In genomic region chr3:11088066-11088465, GRCh38 we compare ENCODE assay signal across 22 cellular contexts.
DNase-seq lines count a peak whose midpoint lies in the region; ATAC-seq, FAIRE-seq and TF ChIP-seq lines count a peak whose summit lies in the region.
"Had no signal": no experiment of that assay in that cellular context is flagged by ENCODE, and none has a peak within 500 bp of the region (broad histone marks: within the 10 kb centered on the region; RNA-seq: fewer than 3 reads in every experiment).

No MANE protein-coding gene starts in this region.

- H3K9ac ChIP-seq in HCT116 (ENCODE audit: low read length): no peak overlapping the region

- H3K9me3 ChIP-seq in HCT116 (ENCODE audit: control insufficient read depth in 1 of 2, insufficient read depth in 1 of 2, low read depth in 1 of 2, low read length in 2 of 2): no peaks in the 10 kb centered on the region; a peak in 1 of 4 replicates
- no peaks in the 10 kb centered on the region for H3K9me3 ChIP-seq in osteoblast (ENCODE audit: low read depth, low read length)
- no peaks in the 10 kb centered on the region for H3K9me3 ChIP-seq in body of pancreas
- H3K9me3 ChIP-seq: A549 had no signal

- TF ChIP-seq POLR2A in HCT116 (IDR thresholded peaks at IDR 0.05; ENCODE audit: borderline replicate concordance, extremely low read depth, insufficient read depth, insufficient read length) (no peak), body of pancreas (IDR thresholded peaks at IDR 0.05) (no peak)

- 73 to 79% methylated on average over 4 of the region's 4 CpGs for WGBS in body of pancreas, 2 donors

- H4K20me1 ChIP-seq in HCT116 (ENCODE audit: insufficient read depth) (no peaks in the 10 kb centered on the region), osteoblast (ENCODE audit: insufficient read depth, low read length) (no peaks in the 10 kb centered on the region)

- RAD21 ChIA-PET in HCT116 (lab: Charles Lee; ENCODE audit: low non-redundant PET in 1 of 2, low total read pairs in 2 of 2, uncharacterized antibody in 2 of 2, unreplicated experiment in 2 of 2): no interaction called here

- CTCF ChIA-PET in HCT116 (lab: Charles Lee): no interaction called here

- DNase-seq in HCT116 (ENCODE audit: low read depth, low spot score): no peak
- no peak for DNase-seq in bronchial epithelial cell (ENCODE audit: low read depth)
- DNase-seq in dermis microvascular lymphatic vessel endothelial cell (ENCODE audit: low read depth in 2 of 2): peak; percentile 36 to 44
- no peak for DNase-seq in osteoblast (ENCODE audit: insufficient read length, low spot score, missing footprints)
- no peak for DNase-seq in body of pancreas
- DNase-seq: 8988T; C1 segment of cervical spinal cord; Calu3; CD4-positive, alpha-beta memory T cell; COR-L47; DMS53; DMS79 treated with DMSO at 0.1 percent for 48 hours; GF-D8; H9; HFFc6 had no signal

- TF ChIP-seq CTCF in HCT116 (IDR thresholded peaks at IDR 0.05 in 2 of 3, conservative IDR thresholded peaks at IDR 0.05 in 1 of 3; ENCODE audit: borderline replicate concordance in 1 of 3, insufficient read depth in 1 of 3, low read depth in 2 of 3, low read length in 2 of 3): no peak
- no peak for TF ChIP-seq CTCF in bronchial epithelial cell (IDR thresholded peaks at IDR 0.05; ENCODE audit: insufficient read depth, low read length, severe bottlenecking)
- TF ChIP-seq CTCF in osteoblast (IDR thresholded peaks at IDR 0.05; ENCODE audit: extremely low read depth, low read depth, low read length): no peak
- TF ChIP-seq CTCF in body of pancreas (IDR thresholded peaks at IDR 0.05): no peak

- ATAC-seq in HCT116: no peak
- ATAC-seq in HG02798 (IDR thresholded peaks at IDR 0.05; ENCODE audit: poor library complexity, unreplicated experiment): no peak
- no peak for ATAC-seq in body of pancreas
- no peak for ATAC-seq in GM18861 (IDR thresholded peaks at IDR 0.05; ENCODE audit: unreplicated experiment)
- no peak for ATAC-seq in HG02623 (IDR thresholded peaks at IDR 0.05; ENCODE audit: unreplicated experiment)
- ATAC-seq: A549, GM23338 had no signal

- no peaks in the 10 kb centered on the region for H3K79me2 ChIP-seq in HCT116 (ENCODE audit: insufficient read depth, low read length)
- H3K79me2 ChIP-seq in osteoblast (ENCODE audit: insufficient read depth, low read length): no peaks in the 10 kb centered on the region

- POLR2A ChIA-PET in HCT116 (lab: Charles Lee): no interaction called here

- peak; percentile 47 for FAIRE-seq in bronchial epithelial cell (lab: Jason Lieb, UNC)
- FAIRE-seq: A549, GM12891, GM19239 had no signal

- H3K27ac ChIP-seq in HCT116 (ENCODE audit: low read depth, low read length): no peak overlapping the region
- no peak overlapping the region for H3K27ac ChIP-seq in osteoblast (ENCODE audit: low read depth, low read length)
- no peak overlapping the region for H3K27ac ChIP-seq in body of pancreas
- H3K27ac ChIP-seq: A549 had no signal

- no peak overlapping the region for H3K4me2 ChIP-seq in HCT116 (ENCODE audit: low read length)
- H3K4me2 ChIP-seq in osteoblast (ENCODE audit: insufficient read depth, low read length): no peak overlapping the region
- H3K4me2 ChIP-seq: A549, GM23338 had no signal

- BruUV-seq in HCT116 (replicated peaks; lab: Mats Ljungman, UMichigan): no TSS peak

- TF ChIP-seq RAD21 in HCT116 (IDR thresholded peaks at IDR 0.05; ENCODE audit: low read depth): no peak

- H3K36me3 ChIP-seq in HCT116 (ENCODE audit: control insufficient read depth in 1 of 2, insufficient read depth in 2 of 2, low read length in 2 of 2) (no peaks in the 10 kb centered on the region), bronchial epithelial cell (ENCODE audit: control insufficient read depth, insufficient read depth, low read length) (no peaks in the 10 kb centered on the region), osteoblast (ENCODE audit: insufficient read depth, low read length) (no peaks in the 10 kb centered on the region), body of pancreas (replicated peaks in 1 of 2; ENCODE audit: insufficient read depth in 1 of 2, low read depth in 2 of 2) (no peaks in the 10 kb centered on the region)

- H2AFZ ChIP-seq in HCT116 (ENCODE audit: low read depth, low read length, poor library complexity, severe bottlenecking) (peak overlapping the region; percentile 30), osteoblast (ENCODE audit: low read length) (peak overlapping the region; percentile 33)
- H2AFZ ChIP-seq: GM23338 had no signal

- intact Hi-C loops in HCT116 (cut with micrococcal nuclease): no loop called here
- intact Hi-C loops in body of pancreas (cut with DNase I): no loop called here

- H3K4me3 ChIP-seq in HCT116 (replicated peaks in 1 of 2; ENCODE audit: low read depth in 1 of 2, low read length in 2 of 2): no peak overlapping the region
- no peak overlapping the region for H3K4me3 ChIP-seq in bronchial epithelial cell (ENCODE audit: low read depth, low read length)
- no peak overlapping the region for H3K4me3 ChIP-seq in osteoblast (ENCODE audit: insufficient read depth, low read length)
- no peak overlapping the region for H3K4me3 ChIP-seq in body of pancreas
- H3K4me3 ChIP-seq: A549, GM23338 had no signal

- H3K9me2 ChIP-seq in HCT116 (ENCODE audit: insufficient read depth): no peaks in the 10 kb centered on the region

- H3K4me1 ChIP-seq in HCT116 (ENCODE audit: control insufficient read depth in 1 of 2, insufficient read depth in 2 of 2, low read length in 2 of 2) (peaks cover 0 to 20% of the 10 kb centered on the region in 2 experiments; a peak in 2 of 4 replicates), osteoblast (ENCODE audit: insufficient read depth, low read length) (no peaks in the 10 kb centered on the region), body of pancreas (no peaks in the 10 kb centered on the region)

- H3K27me3 ChIP-seq in HCT116 (ENCODE audit: insufficient read depth, low read length) (no peaks in the 10 kb centered on the region), bronchial epithelial cell (ENCODE audit: control insufficient read depth, insufficient read depth, low read length) (no peaks in the 10 kb centered on the region), osteoblast (ENCODE audit: insufficient read depth, low read length) (no peaks in the 10 kb centered on the region), body of pancreas (no peaks in the 10 kb centered on the region)

TF ChIP-seq in HCT116, 20 proteins besides CTCF, POLR2A, EP300 and RAD21 (continues in another document):
- no peak for TF ChIP-seq ATF3 (IDR thresholded peaks at IDR 0.05)
- no peak for TF ChIP-seq CBX3 (IDR thresholded peaks at IDR 0.05; ENCODE audit: low read depth)
- no peak for TF ChIP-seq EZH2phosphoT487 (IDR thresholded peaks at IDR 0.05; ENCODE audit: borderline replicate concordance)
- TF ChIP-seq ELF1 (IDR thresholded peaks at IDR 0.05; ENCODE audit: borderline replicate concordance, low read depth): no peak
- no peak for TF ChIP-seq FOSL1 (IDR thresholded peaks at IDR 0.05; ENCODE audit: low read depth)
- no peak for TF ChIP-seq SIN3A (IDR thresholded peaks at IDR 0.05; ENCODE audit: low read depth)
- TF ChIP-seq MAX (IDR thresholded peaks at IDR 0.05): no peak
- TF ChIP-seq JUND (IDR thresholded peaks at IDR 0.05): no peak
- no peak for TF ChIP-seq ZBTB33 (IDR thresholded peaks at IDR 0.05; ENCODE audit: extremely low read depth, insufficient replicate concordance, low read length)
- TF ChIP-seq YY1 (IDR thresholded peaks at IDR 0.05; ENCODE audit: extremely low read depth, insufficient replicate concordance, low read depth, low read length): no peak
- no peak for TF ChIP-seq POLR2AphosphoS5 (IDR thresholded peaks at IDR 0.05; ENCODE audit: low read depth, low read length)

Comparison
In these comparisons a context has a peak if more than half of its experiments do, and no peak if none do; other contexts are left out.
1. DNase-seq: peak in dermis microvascular lymphatic vessel endothelial cell (2 of 2); none in HCT116 (single experiment), bronchial epithelial cell (single experiment), osteoblast (single experiment) and body of pancreas (0 of 4).